8 cellular contexts compared by ENCODE assay signal in genomic region chr13:77328819-77329132, GRCh38. TPM values are rescaled to one million over a fixed set of nuclear protein-coding genes. Genes with fewer than 3 reads are reported as not detected.
DNase-seq lines count a peak whose midpoint lies in the region; ATAC-seq and TF ChIP-seq lines count a peak whose summit lies in the region.

No MANE protein-coding gene starts in this region.

- CTCF ChIA-PET in AG04450 (lab: Charles Lee) (no interaction called here), mammary epithelial cell (lab: Charles Lee; ENCODE audit: low non-redundant PET) (no interaction called here)

- dilution Hi-C loops in mammary epithelial cell (cut with HindIII; ENCODE audit: low sequenced_read_pairs) = no loop called here

- H3K4me3 ChIP-seq in AG04450 (ENCODE audit: low read depth, low read length) = peak overlapping the region; percentile 87
- H3K4me3 ChIP-seq in mammary epithelial cell (replicated peaks in 1 of 3; ENCODE audit: insufficient read depth in 1 of 3, low read depth in 2 of 3, low read length in 3 of 3) = peak overlapping the region; percentile 66 to 79 (median 77)

- H3K27ac Mint-ChIP-seq in nephron = peak overlapping the region; percentile 91 to 95 (median 95)

- H3K27ac ChIP-seq in AG04450 (ENCODE audit: low read depth, low read length) (peak overlapping the region; percentile 58), mammary epithelial cell (ENCODE audit: insufficient read depth, low read depth, low read length) (peak overlapping the region; percentile 16)

- H3K27me3 ChIP-seq in AG04450 (ENCODE audit: control insufficient read depth, insufficient read depth, low read length) (no peaks in the 10 kb centered on the region), mammary epithelial cell (ENCODE audit: insufficient read depth, low read length) (no peaks in the 10 kb centered on the region)

- WGBS in mammary epithelial cell (ENCODE audit: low coverage, missing lambda C conversion rate) = 0% methylated on average over 1 of the region's 4 CpGs

- peak overlapping the region; percentile 34 for H3K9ac ChIP-seq in mammary epithelial cell (ENCODE audit: insufficient read depth, low read length)

- ATAC-seq in GM19397 (IDR thresholded peaks at IDR 0.05; ENCODE audit: unreplicated experiment) = peak; percentile 4
- ATAC-seq in HG03457 (IDR thresholded peaks at IDR 0.05; ENCODE audit: unreplicated experiment) = peak; percentile 4

- no peaks in the 10 kb centered on the region for H3K36me3 ChIP-seq in mammary epithelial cell (ENCODE audit: insufficient read depth, low read length)

- TF ChIP-seq CTCF in AG04450 (IDR thresholded peaks at IDR 0.05; ENCODE audit: low read depth, low read length) = no peak
- no peak for TF ChIP-seq CTCF in mammary epithelial cell (conservative IDR thresholded peaks at IDR 0.05 in 1 of 2, IDR thresholded peaks at IDR 0.05 in 1 of 2; ENCODE audit: extremely low read depth in 1 of 2, insufficient read depth in 1 of 2, low read depth in 1 of 2, low read length in 2 of 2)
- no peak for TF ChIP-seq CTCF in nephron (IDR thresholded peaks at IDR 0.05; ENCODE audit: unreplicated experiment in 3 of 3)

- H3K9me3 ChIP-seq in AG04450 (ENCODE audit: control insufficient read depth, insufficient read depth, low read length) (no peaks in the 10 kb centered on the region), mammary epithelial cell (replicated peaks; ENCODE audit: insufficient read depth, low read length) (no peaks in the 10 kb centered on the region)

- H3K4me3 Mint-ChIP-seq in nephron = peak overlapping the region; percentile 86 to 94 (median 88)

- peak overlapping the region; percentile 99 for H2AFZ ChIP-seq in mammary epithelial cell (ENCODE audit: low read depth, low read length)

- no peaks in the 10 kb centered on the region for H3K27me3 Mint-ChIP-seq in nephron (ENCODE audit: low read depth)

- H4K20me1 ChIP-seq in mammary epithelial cell (ENCODE audit: insufficient read depth, low read length) = no peaks in the 10 kb centered on the region

- in situ Hi-C loops in mammary epithelial cell (cut with MboI; ENCODE audit: low sequenced_read_pairs in 2 of 2) = no loop called here

- no peaks in the 10 kb centered on the region for H3K36me3 Mint-ChIP-seq in nephron (ENCODE audit: low read depth)

- intact Hi-C loops in mammary epithelial cell (cut with micrococcal nuclease) = loop anchor here (5.0 to 10.0 kb wide), 4 partner anchors 61 to 301 kb away; partner anchors contain the start of gene FBXL3

- no peaks in the 10 kb centered on the region for H3K9me3 Mint-ChIP-seq in nephron

- no peak for DNase-seq in AG04450 (ENCODE audit: low read depth, low spot score)
- DNase-seq in mammary epithelial cell = no peak
- no peak for DNase-seq in dermis blood vessel endothelial cell
- no peak for DNase-seq in kidney glomerular epithelial cell (lab: John Stamatoyannopoulos, UW)
- DNase-seq in MV-4-11 (lab: John Stamatoyannopoulos, UW) = no peak

- peaks cover 17% of the 10 kb centered on the region for H3K4me1 ChIP-seq in mammary epithelial cell (ENCODE audit: insufficient read depth, low read length)

- POLR2A ChIA-PET in AG04450 (lab: Yijun Ruan, JAX) = no interaction called here

- peaks cover 41% of the 10 kb centered on the region for H3K4me1 Mint-ChIP-seq in nephron

- peak overlapping the region; percentile 93 for H3K4me2 ChIP-seq in mammary epithelial cell (ENCODE audit: insufficient read depth, low read depth, low read length)

- BruUV-seq in mammary epithelial cell (replicated peaks; lab: Mats Ljungman, UMichigan) = no TSS peak

- H3K79me2 ChIP-seq in mammary epithelial cell (ENCODE audit: insufficient read depth, low read length) = peaks cover 31% of the 10 kb centered on the region

RNA-seq across cellular contexts. Expression of gene MYCBP2, which starts 1.9 kb away (rescaled TPM):
- polyA plus RNA-seq in AG04450 (2011; rRNA removed) (49.4 and 51.2 TPM in 2 replicates), mammary epithelial cell (16.3 TPM)
- polyA minus RNA-seq in AG04450 (2011; rRNA and poly(A)+ RNA removed) = 110 and 128 TPM in 2 replicates
- total RNA-seq in mammary epithelial cell (10 to 100 TPM; 59.8 to 66.2 TPM), dermis blood vessel endothelial cell (169 and 214 TPM in 2 replicates)
- 52.1 TPM for polyA minus RNA-seq in mammary epithelial cell
